Comparison of ENCODE assay signal across 16 cellular contexts in the genomic region with DNA sequence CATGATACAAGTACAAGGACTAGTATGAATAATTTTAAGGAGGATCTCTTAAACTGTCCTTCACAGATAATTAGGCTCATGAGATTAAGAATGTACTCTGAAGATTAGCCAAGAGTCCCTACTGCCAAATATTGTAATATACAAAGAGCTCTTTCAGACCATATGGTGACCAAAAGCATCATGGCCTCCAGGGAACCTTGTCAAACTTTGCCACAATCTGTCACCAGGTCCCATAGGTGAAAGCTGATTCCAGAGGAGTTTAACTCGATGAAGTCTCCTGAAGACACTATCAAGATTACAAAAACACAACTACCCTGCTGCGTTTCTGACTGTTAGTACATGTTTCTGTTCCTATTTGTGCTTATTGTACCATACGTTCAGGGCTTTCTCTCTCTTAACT.
"Had no signal": no experiment of that assay in that cellular context is flagged by ENCODE, and none has a peak within 500 bp of the region (broad histone marks: within the 10 kb centered on the region; RNA-seq: fewer than 3 reads in every experiment).

No MANE protein-coding gene starts in this region.

- H3K27me3 ChIP-seq: tibial artery, upper lobe of left lung, uterus had no signal

- DNase-seq: cortex of kidney; effector memory CD4-positive, alpha-beta T cell; heart right ventricle; islet precursor cell; mammary epithelial cell; mucosa of descending colon; naive thymus-derived CD8-positive, alpha-beta T cell; right cardiac atrium; small intestine; stimulated activated CD4-positive, alpha-beta T cell treated with anti-CD3 and anti-CD28 coated beads, Interleukin-12 subunit alpha, Interleukin-12 subunit beta, amount 100 ng/mL, for 4 hours; stimulated activated naive CD8-positive, alpha-beta T cell treated with anti-CD3 and anti-CD28 coated beads, Interleukin-15, Interleukin-2, amounts not matched to agents 100 U/mL and 50 U/mL, for 24 hours; tibial artery; upper lobe of left lung; uterus had no signal

- H3K36me3 ChIP-seq: heart right ventricle, tibial artery, upper lobe of left lung, uterus had no signal

- H3K9me3 ChIP-seq: mucosa of descending colon, tibial artery, upper lobe of left lung, uterus had no signal

- H3K4me1 ChIP-seq: heart right ventricle, tibial artery, upper lobe of left lung, uterus had no signal

- H3K4me3 ChIP-seq: heart right ventricle, mucosa of descending colon, tibial artery, upper lobe of left lung, uterus had no signal

- ATAC-seq: esophagus mucosa; heart right ventricle; left lobe of liver; mucosa of descending colon; naive thymus-derived CD8-positive, alpha-beta T cell; right cardiac atrium; stimulated activated naive CD8-positive, alpha-beta T cell treated with anti-CD3 and anti-CD28 coated beads, Interleukin-15, Interleukin-2, amounts not matched to agents 100 U/mL and 50 U/mL, for 24 hours had no signal

- H3K27ac ChIP-seq: heart right ventricle, tibial artery, upper lobe of left lung, uterus had no signal
